Comparison of ENCODE assay signal across 1 cellular context in the genomic region with DNA sequence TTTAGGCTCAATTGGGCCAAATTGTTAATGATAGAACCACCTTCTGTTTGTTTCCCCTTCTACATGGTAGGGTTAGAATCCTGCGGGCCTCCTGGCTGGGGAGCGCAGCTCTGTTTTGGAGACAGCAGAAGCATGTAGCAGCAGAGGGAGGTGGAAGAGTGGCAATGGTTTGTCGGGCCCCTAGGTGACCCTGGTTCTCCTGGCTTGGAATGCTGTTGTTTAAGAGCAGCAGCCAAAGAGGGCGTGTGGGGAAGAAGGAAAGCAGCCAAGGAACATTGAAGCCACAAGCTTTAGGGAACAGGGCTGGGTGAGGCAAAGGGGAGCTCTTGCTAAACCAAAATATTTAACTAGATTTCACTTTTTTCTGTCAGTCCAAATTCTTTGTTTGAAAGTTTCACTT.
TF ChIP-seq lines count a peak whose summit lies in the region.

No MANE protein-coding gene starts in this region.

TF ChIP-seq in SK-N-SH treated with all-trans-retinoic acid at 6 μM for 48 hours, 23 proteins besides CTCF, POLR2A, EP300 and RAD21 (continued from another document):
- TF ChIP-seq ZFP30 (CRISPR knock-in tag; IDR thresholded peaks at IDR 0.05) = no peak
- no peak for TF ChIP-seq ZFP3 (CRISPR knock-in tag; IDR thresholded peaks at IDR 0.05)
- TF ChIP-seq SNAI2 (CRISPR knock-in tag; IDR thresholded peaks at IDR 0.05) = no peak
- no peak for TF ChIP-seq ISL1 (CRISPR knock-in tag; IDR thresholded peaks at IDR 0.05)
- TF ChIP-seq, protein P1, sequence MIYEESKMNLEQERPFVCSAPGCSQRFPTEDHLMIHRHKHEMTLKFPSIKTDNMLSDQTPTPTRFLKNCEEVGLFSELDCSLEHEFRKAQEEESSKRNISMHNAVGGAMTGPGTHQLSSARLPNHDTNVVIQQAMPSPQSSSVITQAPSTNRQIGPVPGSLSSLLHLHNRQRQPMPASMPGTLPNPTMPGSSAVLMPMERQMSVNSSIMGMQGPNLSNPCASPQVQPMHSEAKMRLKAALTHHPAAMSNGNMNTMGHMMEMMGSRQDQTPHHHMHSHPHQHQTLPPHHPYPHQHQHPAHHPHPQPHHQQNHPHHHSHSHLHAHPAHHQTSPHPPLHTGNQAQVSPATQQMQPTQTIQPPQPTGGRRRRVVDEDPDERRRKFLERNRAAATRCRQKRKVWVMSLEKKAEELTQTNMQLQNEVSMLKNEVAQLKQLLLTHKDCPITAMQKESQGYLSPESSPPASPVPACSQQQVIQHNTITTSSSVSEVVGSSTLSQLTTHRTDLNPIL (CRISPR knock-in tag; IDR thresholded peaks at IDR 0.05; ENCODE audit: low read depth) = no peak
